In genomic region chr4:164800786-164801185, GRCh38 we compare ENCODE assay signal across 16 cellular contexts. TPM values are rescaled to one million over a fixed set of nuclear protein-coding genes. Genes with fewer than 3 reads are reported as not detected.
A peak's percentile ranks its signal among the peaks of the same experiment; 100 is the strongest.
DNase-seq lines count a peak whose midpoint lies in the region; TF ChIP-seq lines count a peak whose summit lies in the region.
"Had no signal": no experiment of that assay in that cellular context is flagged by ENCODE, and none has a peak within 500 bp of the region (broad histone marks: within the 10 kb centered on the region; RNA-seq: fewer than 3 reads in every experiment).

No MANE protein-coding gene starts in this region.

- no peak overlapping the region for H3K4me3 ChIP-seq in HUES64 (ENCODE audit: low read length)
- H3K4me3 ChIP-seq in epithelial cell of esophagus (ENCODE audit: low read length) = no peak overlapping the region
- H3K4me3 ChIP-seq in iPS-20b (ENCODE audit: low read length) = no peak overlapping the region
- H3K4me3 ChIP-seq in H7 (ENCODE audit: insufficient read depth, low read depth, low read length) = no peak overlapping the region
- no peak overlapping the region for H3K4me3 ChIP-seq in CD8-positive, alpha-beta memory T cell (ENCODE audit: low read length)
- H3K4me3 ChIP-seq: K562 had no signal

- TF ChIP-seq CTCF in epithelial cell of esophagus (IDR thresholded peaks at IDR 0.05; ENCODE audit: insufficient read depth, low read depth, low read length, missing control alignments) = peak; percentile 6

- no peaks in the 10 kb centered on the region for H3K36me3 ChIP-seq in HUES64 (ENCODE audit: insufficient read depth, low read length)
- H3K36me3 ChIP-seq in iPS-20b (ENCODE audit: insufficient read depth, low read depth, low read length) = no peaks in the 10 kb centered on the region
- no peaks in the 10 kb centered on the region for H3K36me3 ChIP-seq in H7 (replicated peaks; ENCODE audit: control insufficient read depth, insufficient read depth, low read length)
- no peaks in the 10 kb centered on the region for H3K36me3 ChIP-seq in CD8-positive, alpha-beta memory T cell (ENCODE audit: insufficient read depth, low read length)
- H3K36me3 ChIP-seq: BE2C had no signal

- H3K9me3 ChIP-seq in HUES64 (ENCODE audit: insufficient read depth, low read depth, low read length) (no peaks in the 10 kb centered on the region), iPS-20b (ENCODE audit: insufficient read depth, low read depth, low read length) (no peaks in the 10 kb centered on the region)
- H3K9me3 ChIP-seq in CD8-positive, alpha-beta memory T cell (ENCODE audit: low read length) = no peaks in the 10 kb centered on the region
- H3K9me3 ChIP-seq: BE2C, Caco-2 had no signal

- H3K27ac ChIP-seq in HUES64 (ENCODE audit: low read depth, low read length) = peak overlapping the region; percentile 87; the same call in 1 of the 2 replicates
- peak overlapping the region; percentile 46 for H3K27ac ChIP-seq in iPS-20b (ENCODE audit: low read length)
- no peak overlapping the region for H3K27ac ChIP-seq in CD8-positive, alpha-beta memory T cell (ENCODE audit: low read depth, low read length)

- H3K27me3 ChIP-seq in HUES64 (ENCODE audit: insufficient read depth, low read length) (no peaks in the 10 kb centered on the region), iPS-20b (ENCODE audit: insufficient read depth, low read length) (no peaks in the 10 kb centered on the region), H7 (ENCODE audit: control insufficient read depth, insufficient read depth, low read length) (no peaks in the 10 kb centered on the region)
- H3K27me3 ChIP-seq in CD8-positive, alpha-beta memory T cell (ENCODE audit: insufficient read depth, low read length, poor library complexity, severe bottlenecking) = no peaks in the 10 kb centered on the region
- H3K27me3 ChIP-seq: BE2C had no signal

- peaks cover 34% of the 10 kb centered on the region for H3K4me1 ChIP-seq in HUES64 (ENCODE audit: insufficient read depth, low read length)
- H3K4me1 ChIP-seq in iPS-20b (ENCODE audit: insufficient read depth, low read length) = peaks cover 27% of the 10 kb centered on the region; the same call in 1 of the 2 replicates
- no peaks in the 10 kb centered on the region for H3K4me1 ChIP-seq in CD8-positive, alpha-beta memory T cell (ENCODE audit: insufficient read depth, low read length)
- H3K4me1 ChIP-seq: BE2C had no signal

- H3K27ac Mint-ChIP-seq in CD8-positive, alpha-beta memory T cell = no peak overlapping the region
- H3K27ac Mint-ChIP-seq: CD4-positive, CD25-positive, alpha-beta regulatory T cell had no signal

- WGBS in HUES64 = 96% methylated on average over 4 of the region's 4 CpGs

- H3K36me3 Mint-ChIP-seq in CD8-positive, alpha-beta memory T cell = no peaks in the 10 kb centered on the region
- H3K36me3 Mint-ChIP-seq: CD4-positive, CD25-positive, alpha-beta regulatory T cell had no signal

- H3K9me3 Mint-ChIP-seq in CD8-positive, alpha-beta memory T cell = peaks cover 0 to 3% (median 0%) of the 10 kb centered on the region in 5 donors

- no peaks in the 10 kb centered on the region for H3K4me1 Mint-ChIP-seq in CD8-positive, alpha-beta memory T cell
- H3K4me1 Mint-ChIP-seq: CD4-positive, CD25-positive, alpha-beta regulatory T cell had no signal

- H3K27me3 Mint-ChIP-seq in CD8-positive, alpha-beta memory T cell = peaks cover 0 to 4% of the 10 kb centered on the region in 2 donors
- H3K27me3 Mint-ChIP-seq: CD4-positive, CD25-positive, alpha-beta regulatory T cell had no signal

- no peak overlapping the region for H3K9ac ChIP-seq in HUES64 (ENCODE audit: low read depth, low read length)
- 0 out of 2 replicates have a peak overlapping the region, but pooled peaks have one; percentile 11 for H3K9ac ChIP-seq in iPS-20b (ENCODE audit: low read depth, low read length)

- DNase-seq in epithelial cell of esophagus (ENCODE audit: low read depth) (no peak), H7 (no peak), iPS-NIHi11 (ENCODE audit: low spot score) (no peak), HUDEP-2 (lab: John Stamatoyannopoulos, UW; ENCODE audit: unreplicated experiment in 76 of 76) (no peak)
- no peak for DNase-seq in CD8-positive, alpha-beta memory T cell
- DNase-seq: ACHN; BE2C; C1 segment of cervical spinal cord; Caco-2; CD4-positive, CD25-positive, alpha-beta regulatory T cell; GOT3; HCEC 1CT; IMR-90 had no signal

- CTCF ChIA-PET in CD8-positive, alpha-beta memory T cell (lab: Charles Lee) = no interaction called here

- H3K4me3 Mint-ChIP-seq in CD8-positive, alpha-beta memory T cell = no peak overlapping the region
- H3K4me3 Mint-ChIP-seq: CD4-positive, CD25-positive, alpha-beta regulatory T cell had no signal

- POLR2A ChIA-PET in CD8-positive, alpha-beta memory T cell (lab: Charles Lee) = no interaction called here

RNA-seq across cellular contexts. Expression of gene SMIM31, which starts 46.9 kb away (rescaled TPM):
- polyA plus RNA-seq in HUES64 (2013, experiment 1 of 2) = not detected
- not detected for polyA plus RNA-seq in HUES64 (2013, experiment 2 of 2)
- not detected in 2 replicates for total RNA-seq in H7 (2014; rRNA removed; shearing (Covaris generic))
- not detected for total RNA-seq in CD8-positive, alpha-beta memory T cell
- polyA plus RNA-seq in CD8-positive, alpha-beta memory T cell = not detected
- total RNA-seq: Caco-2; CD4-positive, CD25-positive, alpha-beta regulatory T cell; IMR-90; K562 had no signal
- polyA plus RNA-seq: CD4-positive, CD25-positive, alpha-beta regulatory T cell; IMR-90; K562 had no signal
